19 cellular contexts compared by ENCODE assay signal in genomic region chr21:42638266-42638863, GRCh38. TPM values are rescaled to one million over a fixed set of nuclear protein-coding genes. Genes with fewer than 3 reads are reported as not detected.
A peak's percentile ranks its signal among the peaks of the same experiment; 100 is the strongest.
DNase-seq lines count a peak whose midpoint lies in the region; ATAC-seq, FAIRE-seq and TF ChIP-seq lines count a peak whose summit lies in the region.
"Had no signal": no experiment of that assay in that cellular context is flagged by ENCODE, and none has a peak within 500 bp of the region (broad histone marks: within the 10 kb centered on the region; RNA-seq: fewer than 3 reads in every experiment).

No MANE protein-coding gene starts in this region.

- H3K56ac ChIP-seq in H1 (replicated peaks; ENCODE audit: insufficient read length, low read depth, low read length): no peak overlapping the region

- H3K18ac ChIP-seq in H1 (ENCODE audit: extremely low read depth, low read length): peak overlapping the region; percentile 19; the same call in 1 of the 2 replicates

- no peak overlapping the region for H4K5ac ChIP-seq in H1 (ENCODE audit: insufficient read length, low read depth, low read length)

- H3K79me1 ChIP-seq in H1 (ENCODE audit: low read depth, low read length): no peaks in the 10 kb centered on the region

- H3K4me3 ChIP-seq in H7 (ENCODE audit: insufficient read depth, low read depth, low read length): no peak overlapping the region
- no peak overlapping the region for H3K4me3 ChIP-seq in H1 (ENCODE audit: extremely low read depth in 1 of 4, insufficient read depth in 2 of 4, low read depth in 3 of 4, low read length in 4 of 4)
- no peak overlapping the region for H3K4me3 ChIP-seq in mucosa of descending colon
- H3K4me3 ChIP-seq in upper lobe of right lung: no peak overlapping the region
- no peak overlapping the region for H3K4me3 ChIP-seq in effector memory CD4-positive, alpha-beta T cell (ENCODE audit: insufficient read depth, low read depth, low read length, poor library complexity, severe bottlenecking)
- H3K4me3 ChIP-seq: GM23248 had no signal

- no peaks in the 10 kb centered on the region for H3K36me3 ChIP-seq in H7 (replicated peaks; ENCODE audit: control insufficient read depth, insufficient read depth, low read length)
- no peaks in the 10 kb centered on the region for H3K36me3 ChIP-seq in H1 (ENCODE audit: control insufficient read depth in 2 of 4, insufficient read depth in 4 of 4, low read length in 3 of 4)
- H3K36me3 ChIP-seq in mucosa of descending colon (ENCODE audit: low read depth): no peaks in the 10 kb centered on the region
- no peaks in the 10 kb centered on the region for H3K36me3 ChIP-seq in upper lobe of right lung
- no peaks in the 10 kb centered on the region for H3K36me3 ChIP-seq in effector memory CD4-positive, alpha-beta T cell (ENCODE audit: control insufficient read depth, insufficient read depth, low read length)

- H3K27me3 ChIP-seq in H7 (ENCODE audit: control insufficient read depth, insufficient read depth, low read length) (no peaks in the 10 kb centered on the region), H1 (replicated peaks in 1 of 4; ENCODE audit: control insufficient read depth in 3 of 4, extremely low read depth in 1 of 4, insufficient read depth in 3 of 4, low read length in 3 of 4) (peaks cover 0 to 7% (median 3%) of the 10 kb centered on the region in 4 experiments; a peak in 3 of 7 replicates), upper lobe of right lung (no peaks in the 10 kb centered on the region)
- no peaks in the 10 kb centered on the region for H3K27me3 ChIP-seq in effector memory CD4-positive, alpha-beta T cell (replicated peaks; ENCODE audit: control insufficient read depth, insufficient read depth, low read length, poor library complexity, severe bottlenecking)

- H3K14ac ChIP-seq in H1 (ENCODE audit: insufficient read length): no peak overlapping the region

- no peak overlapping the region for H2BK12ac ChIP-seq in H1 (ENCODE audit: low read depth, low read length)

- intact Hi-C loops in mucosa of descending colon (cut with DNase I, micrococcal nuclease): no loop called here
- intact Hi-C loops in upper lobe of right lung (cut with DNase I): no loop called here

- no peak for FAIRE-seq in H1 (lab: Jason Lieb, UNC)
- FAIRE-seq: GM12891, HepG2, HTR-8/SVneo had no signal

- H2BK5ac ChIP-seq in H1 (ENCODE audit: low read depth, low read length): no peak overlapping the region; the same call in 1 of the 2 replicates

- no peak overlapping the region for H3K4me2 ChIP-seq in H1 (ENCODE audit: insufficient read depth in 1 of 2, low read depth in 2 of 2, low read length in 2 of 2)

- H4K91ac ChIP-seq in H1 (replicated peaks; ENCODE audit: insufficient read length, low read length): no peak overlapping the region

- H4K20me1 ChIP-seq in H1 (replicated peaks in 1 of 2; ENCODE audit: control insufficient read depth in 1 of 2, insufficient read depth in 2 of 2, low read length in 2 of 2): peaks cover 0 to 3% of the 10 kb centered on the region in 2 experiments

- peak; percentile 58 for DNase-seq in H7
- DNase-seq in H1 (ENCODE audit: low read depth in 1 of 2, low spot score in 2 of 2): no peak
- peak in 2 of 3 donors; percentile 18 to 22 for DNase-seq in mucosa of descending colon
- DNase-seq in upper lobe of right lung: peak; percentile 35
- DNase-seq in effector memory CD4-positive, alpha-beta T cell: no peak
- DNase-seq in GOT3 (lab: John Stamatoyannopoulos, UW): no peak
- DNase-seq: ACHN; C1 segment of cervical spinal cord; Calu3; CD4-positive, alpha-beta T cell; DMS79; GM23248; HCEC 1CT; HFFc6 had no signal

- POLR2A ChIA-PET in H1 (lab: Charles Lee; ENCODE audit: partially characterized antibody): interaction anchor here (1.2 to 1.4 kb wide), 3 partner anchors 13 to 16 kb away, joined by 3 to 5 read pairs (median 4); no protein-coding TSS in a partner anchor

- TF ChIP-seq RAD21 in H1 (IDR thresholded peaks at IDR 0.05 in 1 of 2, conservative IDR thresholded peaks at IDR 0.05 in 1 of 2; ENCODE audit: low read depth in 2 of 2, low read length in 2 of 2): no peak

- ATAC-seq in mucosa of descending colon: no peak
- no peak for ATAC-seq in upper lobe of right lung
- no peak for ATAC-seq in HG02571 (IDR thresholded peaks at IDR 0.05; ENCODE audit: unreplicated experiment)
- ATAC-seq: HepG2 had no signal

- TF ChIP-seq POLR2A in H1 (IDR thresholded peaks at IDR 0.05; ENCODE audit: control extremely low read depth in 1 of 2, low read depth in 2 of 2, low read length in 2 of 2): no peak

- TF ChIP-seq EP300 in H1 (IDR thresholded peaks at IDR 0.05; ENCODE audit: borderline replicate concordance in 1 of 2, low read depth in 2 of 2, low read length in 2 of 2): no peak

- no peak overlapping the region for H2AFZ ChIP-seq in H1 (ENCODE audit: low read length)
- H2AFZ ChIP-seq: GM23248 had no signal

- no peak overlapping the region for H2BK15ac ChIP-seq in H1 (ENCODE audit: low read length)

- no peak overlapping the region for H3K23ac ChIP-seq in H1 (ENCODE audit: insufficient read length)

- 87% methylated on average over 19 of the region's 19 CpGs; no CpG with 5 or more reads in 1 of the 2 experiments for WGBS in H1 (ENCODE audit: extremely low coverage in 1 of 2, insufficient coverage in 1 of 2, insufficient read length in 1 of 2, insufficient replicate concordance in 2 of 2, low coverage in 1 of 2, low lambda C conversion rate in 2 of 2, missing lambda C conversion rate in 1 of 2), 2 experiments

- no peak overlapping the region for H3K4ac ChIP-seq in H1 (replicated peaks; ENCODE audit: insufficient read length, low read depth, low read length)

- no peak overlapping the region for H2AK5ac ChIP-seq in H1 (ENCODE audit: low read depth, low read length)

- H2BK20ac ChIP-seq in H1 (ENCODE audit: low read length): no peak overlapping the region

- CTCF ChIA-PET in H1 (lab: Charles Lee; ENCODE audit: partially characterized antibody): interaction anchor here (0.9 to 10.7 kb wide), 8 partner anchors 14 to 44 kb away, joined by 3 to 112 read pairs (median 4); partner anchors contain the start of gene PDE9A

- H3K23me2 ChIP-seq in H1 (ENCODE audit: low read depth, low read length): peaks cover 13% of the 10 kb centered on the region; the same call in 1 of the 2 replicates

- peaks cover 2 to 21% (median 10%) of the 10 kb centered on the region in 4 experiments; a peak in 6 of 7 replicates for H3K4me1 ChIP-seq in H1 (replicated peaks in 1 of 4; ENCODE audit: control insufficient read depth in 3 of 4, insufficient read depth in 4 of 4, low read length in 3 of 4)
- peaks cover 8% of the 10 kb centered on the region for H3K4me1 ChIP-seq in mucosa of descending colon (ENCODE audit: low read depth)
- peaks cover 10% of the 10 kb centered on the region for H3K4me1 ChIP-seq in upper lobe of right lung
- no peaks in the 10 kb centered on the region for H3K4me1 ChIP-seq in effector memory CD4-positive, alpha-beta T cell (ENCODE audit: control insufficient read depth, insufficient read depth, low read length, poor library complexity, severe bottlenecking)

- H3K27ac ChIP-seq in H1 (ENCODE audit: low read depth, low read length): no peak overlapping the region
- H3K27ac ChIP-seq in upper lobe of right lung: no peak overlapping the region
- H3K27ac ChIP-seq in effector memory CD4-positive, alpha-beta T cell (ENCODE audit: insufficient read depth, low read length, poor library complexity, severe bottlenecking): no peak overlapping the region
- H3K27ac ChIP-seq: GM23248 had no signal

- H4K8ac ChIP-seq in H1 (ENCODE audit: extremely low read depth, insufficient read depth, low read length): no peak overlapping the region

- H3K9me3 ChIP-seq in H1 (ENCODE audit: insufficient read depth in 2 of 2, low read depth in 1 of 2, low read length in 1 of 2): no peaks in the 10 kb centered on the region
- H3K9me3 ChIP-seq in mucosa of descending colon: no peaks in the 10 kb centered on the region
- H3K9me3 ChIP-seq in upper lobe of right lung: no peaks in the 10 kb centered on the region
- H3K9me3 ChIP-seq in effector memory CD4-positive, alpha-beta T cell (ENCODE audit: control insufficient read depth, low read length): no peaks in the 10 kb centered on the region

- TF ChIP-seq CTCF in H1 (IDR thresholded peaks at IDR 0.05; ENCODE audit: control extremely low read depth in 1 of 3, insufficient read depth in 1 of 3, low read depth in 1 of 3, low read length in 3 of 3): no peak
- no peak for TF ChIP-seq CTCF in mucosa of descending colon (IDR thresholded peaks at IDR 0.05)
- no peak for TF ChIP-seq CTCF in upper lobe of right lung (IDR thresholded peaks at IDR 0.05)

- no peak overlapping the region for H3K9ac ChIP-seq in H1 (replicated peaks in 1 of 4; ENCODE audit: extremely low read depth in 1 of 4, low read depth in 3 of 4, low read length in 3 of 4)
- H3K9ac ChIP-seq: GM23248 had no signal

- no peaks in the 10 kb centered on the region for H3K79me2 ChIP-seq in H1 (ENCODE audit: control insufficient read depth in 1 of 2, insufficient read depth in 2 of 2, low read length in 2 of 2)

- no peak overlapping the region for H2BK120ac ChIP-seq in H1 (replicated peaks; ENCODE audit: low read depth, low read length)

TF ChIP-seq in H1, 55 proteins besides CTCF, POLR2A, EP300 and RAD21 (continues in another document):
- TF ChIP-seq SIRT6 (IDR thresholded peaks at IDR 0.05; ENCODE audit: low read length): no peak
- no peak for TF ChIP-seq MAX (IDR thresholded peaks at IDR 0.05)
- TF ChIP-seq EZH2 (IDR thresholded peaks at IDR 0.05; ENCODE audit: low read depth, low read length, severe bottlenecking): no peak
- no peak for TF ChIP-seq BRCA1 (IDR thresholded peaks at IDR 0.05; ENCODE audit: low read depth, low read length)
- TF ChIP-seq HDAC6 (IDR thresholded peaks at IDR 0.05; ENCODE audit: low read depth, low read length): no peak
- no peak for TF ChIP-seq HDAC2 (IDR thresholded peaks at IDR 0.05; ENCODE audit: borderline replicate concordance in 1 of 2, low read depth in 2 of 2, low read length in 2 of 2)
- no peak for TF ChIP-seq TAF1 (IDR thresholded peaks at IDR 0.05; ENCODE audit: low read depth, low read length)

RNA-seq across cellular contexts. Expression of gene PDE9A, which starts 15.1 kb away (rescaled TPM):
- 24.2 and 37.9 TPM in 2 replicates for total RNA-seq in H7 (2014; rRNA removed; shearing (Covaris generic))
- 45.7 and 45.9 TPM in 2 replicates for total RNA-seq in H1 (2021; fragmentation: NEBNext Ultra II Directional; extraction: Animal tissue kit (Norgen Biotek cat#: 25700))
- 39.2 and 46.7 TPM in 2 replicates for polyA plus RNA-seq in H1 (2011; rRNA removed)
- polyA plus RNA-seq in H1 (2011; cell fraction: cytosol; rRNA removed): 39.6 TPM
- polyA plus RNA-seq in H1 (2011; cell fraction: nucleus; rRNA removed): 71.9 TPM
- 36.3 to 41.3 TPM (median 40.5 TPM) in 4 replicates for polyA plus RNA-seq in H1 (2012, experiment 1 of 2)
- 37.8 TPM for polyA plus RNA-seq in H1 (2012, experiment 2 of 2)
- 28.8 TPM for polyA plus RNA-seq in H1 (2013, experiment 1 of 2)
- 30.4 TPM for polyA plus RNA-seq in H1 (2013, experiment 2 of 2)
- polyA minus RNA-seq in H1 (2011; rRNA and poly(A)+ RNA removed): 22.5 and 33.8 TPM in 2 replicates
- 25.3 TPM for polyA minus RNA-seq in H1 (2011; cell fraction: cytosol; rRNA and poly(A)+ RNA removed)
- 43.2 TPM for polyA minus RNA-seq in H1 (2011; cell fraction: nucleus; rRNA and poly(A)+ RNA removed)
- total RNA-seq in mucosa of descending colon (100 to 1,000 TPM in 2 of 3 donors, 10 to 100 TPM in 1; 98.4 to 200 (median 167) TPM), upper lobe of right lung (15.3 TPM)
- total RNA-seq: A172, GM23248, HFFc6 had no signal
- polyA plus RNA-seq: GM23248 had no signal

Comparison
In these comparisons a context has a peak if more than half of its experiments do, and no peak if none do; other contexts are left out.
1. DNase-seq: peak in H7 (single experiment), mucosa of descending colon (2 of 3) and upper lobe of right lung (single experiment); none in H1 (0 of 2), effector memory CD4-positive, alpha-beta T cell (0 of 3) and GOT3 (single experiment).